In the genomic region with DNA sequence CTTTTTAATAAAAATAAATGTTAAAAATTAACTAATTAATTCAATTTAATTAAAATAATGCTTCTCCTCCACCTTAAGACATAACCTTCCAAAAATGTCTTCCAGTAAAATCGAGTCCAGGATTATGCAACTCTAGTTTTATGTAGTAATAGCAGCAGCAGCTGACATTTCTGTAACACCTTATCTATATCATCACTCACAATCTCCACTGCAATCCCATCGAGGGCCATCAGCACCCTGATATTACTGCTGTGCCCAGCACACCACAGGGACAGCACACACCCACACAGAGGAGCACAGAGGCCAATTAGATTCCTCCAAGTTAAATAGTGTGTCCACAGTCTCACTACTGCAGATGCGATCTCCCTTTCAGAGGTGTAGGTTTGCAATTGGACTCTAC, we compare ENCODE assay signal across 18 cellular contexts. TPM values are rescaled to one million over a fixed set of nuclear protein-coding genes. Genes with fewer than 3 reads are reported as not detected.
DNase-seq lines count a peak whose midpoint lies in the region; ATAC-seq and TF ChIP-seq lines count a peak whose summit lies in the region.
"Had no signal": no experiment of that assay in that cellular context is flagged by ENCODE, and none has a peak within 500 bp of the region (broad histone marks: within the 10 kb centered on the region; RNA-seq: fewer than 3 reads in every experiment).

No MANE protein-coding gene starts in this region.

- DNase-seq in PC-9, result no peak
- no peak for DNase-seq in epithelial cell of prostate (ENCODE audit: low read depth, low spot score)
- no peak for DNase-seq in lung (ENCODE audit: low spot score)
- no peak for DNase-seq in stomach
- DNase-seq in NCI-H510A (lab: John Stamatoyannopoulos, UW), result no peak
- DNase-seq in activated CD4-positive, alpha-beta memory T cell treated with anti-CD3 and anti-CD28 coated beads, Interleukin-2, amount 10 ng/mL, durations not matched to agents 7 days and 5 days, result no peak
- no peak for DNase-seq in activated T-cell treated with anti-CD3 and anti-CD28 coated beads, Interleukin-2, amount 50 U/mL, for 1 hour
- DNase-seq: activated CD8-positive, alpha-beta memory T cell treated with anti-CD3 and anti-CD28 coated beads for 24 hours; AML-193; amniotic stem cell; DMS 273 treated with DMSO at 0.1 percent for 48 hours; NCI-H2081 treated with DMSO at 0.1 percent for 48 hours; NCI-H774 had no signal

- no peak overlapping the region for H3K4me3 ChIP-seq in PC-9
- no peak overlapping the region for H3K4me3 ChIP-seq in lung
- no peak overlapping the region for H3K4me3 ChIP-seq in stomach

- no peaks in the 10 kb centered on the region for H3K36me3 ChIP-seq in PC-9 (ENCODE audit: low read depth)
- H3K36me3 ChIP-seq in lung (ENCODE audit: control insufficient read depth in 2 of 2, insufficient read depth in 2 of 2, low read length in 2 of 2), result no peaks in the 10 kb centered on the region
- H3K36me3 ChIP-seq in stomach, result no peaks in the 10 kb centered on the region

- no TSS peak for BruUV-seq in PC-9 (replicated peaks; lab: Mats Ljungman, UMichigan)

- H3K9me3 Mint-ChIP-seq in activated CD4-positive, alpha-beta memory T cell treated with anti-CD3 and anti-CD28 coated beads, Interleukin-2, amount 10 ng/mL, durations not matched to agents 7 days and 5 days, result no peaks in the 10 kb centered on the region
- H3K9me3 Mint-ChIP-seq: activated T-helper 2 cell treated with anti-CD3 and anti-CD28 coated beads, Interferon-gamma antibody, Interleukin-2, Interleukin-4, amounts not matched to agents 10 μg/mL and 5 μg/mL and 100 μg/mL, durations not matched to agents 14 hours and 24 hours and 36 hours; natural killer cell treated with Interleukin-12 subunit alpha and Interleukin-12 subunit beta and Interleukin-15 and Interleukin-18, amount 100 ng/mL, for 72 hours; stimulated activated naive CD8-positive, alpha-beta T cell treated with anti-CD3 and anti-CD28 coated beads, Interleukin-15, Interleukin-2, amounts not matched to agents 100 ng/mL and 50 ng/mL, for 24 hours had no signal

- TF ChIP-seq EP300 in stomach (IDR thresholded peaks at IDR 0.05), result no peak

- H3K27ac ChIP-seq in PC-9 (no peak overlapping the region), epithelial cell of prostate (peak overlapping the region; percentile 72), lung (ENCODE audit: low read depth in 1 of 2, low read length in 1 of 2) (peak overlapping the region; percentile 43 to 88), stomach (peak overlapping the region; percentile 21 to 91 (median 90))

- H3K9me2 ChIP-seq in PC-9 (ENCODE audit: insufficient read depth), result no peaks in the 10 kb centered on the region

- H4K20me1 ChIP-seq in PC-9 (ENCODE audit: insufficient read depth), result no peaks in the 10 kb centered on the region

- H3K79me2 ChIP-seq in PC-9 (ENCODE audit: low read depth), result no peaks in the 10 kb centered on the region

- no peaks in the 10 kb centered on the region for H3K4me1 Mint-ChIP-seq in activated CD4-positive, alpha-beta memory T cell treated with anti-CD3 and anti-CD28 coated beads, Interleukin-2, amount 10 ng/mL, durations not matched to agents 7 days and 5 days

- H3K27me3 ChIP-seq in PC-9 (ENCODE audit: insufficient read depth, low read depth) (no peaks in the 10 kb centered on the region), lung (ENCODE audit: control insufficient read depth, insufficient read depth) (no peaks in the 10 kb centered on the region), stomach (no peaks in the 10 kb centered on the region)

- H3K27me3 Mint-ChIP-seq in activated CD4-positive, alpha-beta memory T cell treated with anti-CD3 and anti-CD28 coated beads, Interleukin-2, amount 10 ng/mL, durations not matched to agents 7 days and 5 days, result no peaks in the 10 kb centered on the region
- H3K27me3 Mint-ChIP-seq: stimulated activated naive CD8-positive, alpha-beta T cell treated with anti-CD3 and anti-CD28 coated beads, Interleukin-15, Interleukin-2, amounts not matched to agents 100 ng/mL and 50 ng/mL, for 24 hours had no signal

- H3K4me3 Mint-ChIP-seq in activated CD4-positive, alpha-beta memory T cell treated with anti-CD3 and anti-CD28 coated beads, Interleukin-2, amount 10 ng/mL, durations not matched to agents 7 days and 5 days, result no peak overlapping the region
- H3K4me3 Mint-ChIP-seq: natural killer cell treated with Interleukin-12 subunit alpha and Interleukin-12 subunit beta and Interleukin-15 and Interleukin-18, amount 100 ng/mL, for 72 hours; stimulated activated naive CD8-positive, alpha-beta T cell treated with anti-CD3 and anti-CD28 coated beads, Interleukin-15, Interleukin-2, amounts not matched to agents 100 ng/mL and 50 ng/mL, for 24 hours; WTC11 had no signal

- H3K4me2 ChIP-seq in PC-9, result 0 out of 2 replicates have a peak overlapping the region, but pooled peaks have one; percentile 23

- CTCF ChIA-PET in PC-9 (lab: Charles Lee), result no interaction called here
- CTCF ChIA-PET in activated CD4-positive, alpha-beta memory T cell treated with anti-CD3 and anti-CD28 coated beads, Interleukin-2, amount 10 ng/mL, durations not matched to agents 7 days and 5 days (lab: Charles Lee), result no interaction called here

- no peaks in the 10 kb centered on the region for H3K36me3 Mint-ChIP-seq in activated CD4-positive, alpha-beta memory T cell treated with anti-CD3 and anti-CD28 coated beads, Interleukin-2, amount 10 ng/mL, durations not matched to agents 7 days and 5 days (ENCODE audit: low read depth)
- H3K36me3 Mint-ChIP-seq: WTC11 had no signal

- H2AFZ ChIP-seq in PC-9, result no peak overlapping the region

- peaks cover 8% of the 10 kb centered on the region; the same call in 1 of the 2 replicates for H3F3A ChIP-seq in PC-9 (ENCODE audit: insufficient read depth, low read depth)

- ATAC-seq in lung (ENCODE audit: insufficient read depth, low FRiP score), result no peak
- ATAC-seq in GM19328 (IDR thresholded peaks at IDR 0.05; ENCODE audit: unreplicated experiment), result no peak
- ATAC-seq: WTC11 had no signal

- no peak for TF ChIP-seq POLR2A in stomach (IDR thresholded peaks at IDR 0.05)

- H3K4me1 ChIP-seq in PC-9 (replicated peaks; ENCODE audit: insufficient read depth) (peaks cover 23% of the 10 kb centered on the region), lung (ENCODE audit: control insufficient read depth in 2 of 2, insufficient read depth in 2 of 2, low read length in 2 of 2) (peaks cover 0 to 42% of the 10 kb centered on the region in 2 donors), stomach (peaks cover 50 to 73% (median 64%) of the 10 kb centered on the region in 4 donors)

- POLR2A ChIA-PET in PC-9 (lab: Charles Lee; ENCODE audit: unreplicated experiment), result no interaction called here
- POLR2A ChIA-PET in activated CD4-positive, alpha-beta memory T cell treated with anti-CD3 and anti-CD28 coated beads, Interleukin-2, amount 10 ng/mL, durations not matched to agents 7 days and 5 days (lab: Charles Lee), result no interaction called here

- H3K9me3 ChIP-seq in PC-9 (ENCODE audit: insufficient read depth, low read depth) (no peaks in the 10 kb centered on the region), lung (ENCODE audit: control insufficient read depth in 2 of 2, insufficient read depth in 1 of 2, low read length in 1 of 2) (no peaks in the 10 kb centered on the region), stomach (no peaks in the 10 kb centered on the region)

- TF ChIP-seq CTCF in PC-9 (conservative IDR thresholded peaks at IDR 0.05) (no peak), lung (IDR thresholded peaks at IDR 0.05; ENCODE audit: control extremely low read depth, extremely low read depth) (no peak), stomach (IDR thresholded peaks at IDR 0.05) (no peak)

- 38 to 39% methylated on average over 3 of the region's 3 CpGs for WGBS in lung, 2 donors
- 46 to 55% (median 47%) methylated on average over 3 of the region's 3 CpGs for WGBS in stomach, 5 donors

- intact Hi-C loops in PC-9 (cut with micrococcal nuclease; ENCODE audit: unreplicated experiment), result no loop called here
- intact Hi-C loops in stomach (cut with DNase I; ENCODE audit: low total_unique reads), result no loop called here

- no peak overlapping the region for H3K27ac Mint-ChIP-seq in activated CD4-positive, alpha-beta memory T cell treated with anti-CD3 and anti-CD28 coated beads, Interleukin-2, amount 10 ng/mL, durations not matched to agents 7 days and 5 days
- H3K27ac Mint-ChIP-seq: activated T-helper 2 cell treated with anti-CD3 and anti-CD28 coated beads, Interferon-gamma antibody, Interleukin-2, Interleukin-4, amounts not matched to agents 10 μg/mL and 5 μg/mL and 100 μg/mL, durations not matched to agents 14 hours and 24 hours and 36 hours; natural killer cell treated with Interleukin-12 subunit alpha and Interleukin-12 subunit beta and Interleukin-15 and Interleukin-18, amount 100 ng/mL, for 72 hours; stimulated activated naive CD8-positive, alpha-beta T cell treated with anti-CD3 and anti-CD28 coated beads, Interleukin-15, Interleukin-2, amounts not matched to agents 100 ng/mL and 50 ng/mL, for 24 hours had no signal

RNA-seq across cellular contexts. Expression of gene RPH3AL, which starts 2.9 kb away (rescaled TPM):
- total RNA-seq in PC-9 (2021) (26.0 and 29.4 TPM in 2 replicates), lung (10 to 100 TPM; 21.1 to 76.6 TPM), stomach (10 to 100 TPM in 3 of 5 donors, 1 to 10 TPM in 2; 4.9 to 38.5 (median 16.0) TPM)
- polyA plus RNA-seq in lung (10 to 100 TPM; 19.5 to 22.1 TPM), stomach (10 to 100 TPM in 2 of 3 donors, 1 to 10 TPM in 1; 5.1 to 20.0 (median 18.9) TPM)
- 1 to 10 TPM; 2.5 to 2.8 TPM for total RNA-seq in activated CD4-positive, alpha-beta memory T cell treated with anti-CD3 and anti-CD28 coated beads, Interleukin-2, amount 10 ng/mL, durations not matched to agents 7 days and 5 days
